In genomic region chr1:238029126-238029525, GRCh38 we compare ENCODE assay signal across 18 cellular contexts.
DNase-seq lines count a peak whose midpoint lies in the region; ATAC-seq and TF ChIP-seq lines count a peak whose summit lies in the region.
"Had no signal": no experiment of that assay in that cellular context is flagged by ENCODE, and none has a peak within 500 bp of the region (broad histone marks: within the 10 kb centered on the region; RNA-seq: fewer than 3 reads in every experiment).

No MANE protein-coding gene starts in this region.

- no peak overlapping the region for H3K4me3 Mint-ChIP-seq in progenitor cell of endocrine pancreas (ENCODE audit: low read depth)
- H3K4me3 Mint-ChIP-seq: CD4-positive, alpha-beta memory T cell; HFFc6; IgD-negative memory B cell had no signal

- H3K4me3 ChIP-seq in epithelial cell of proximal tubule (ENCODE audit: low read depth, low read length) (no peak overlapping the region), tibial nerve (no peak overlapping the region)

- WGBS in tibial nerve, 2 donors: 75 to 96% methylated on average over 1 of the region's 1 CpG

- H3K27ac ChIP-seq in tibial nerve: no peak overlapping the region
- H3K27ac ChIP-seq: C4-2B had no signal

- H3K27ac Mint-ChIP-seq in progenitor cell of endocrine pancreas: peak overlapping the region; percentile 22
- H3K27ac Mint-ChIP-seq: CD4-positive, alpha-beta memory T cell; HFFc6; IgD-negative memory B cell had no signal

- H3K27me3 Mint-ChIP-seq in progenitor cell of endocrine pancreas: no peaks in the 10 kb centered on the region
- H3K27me3 Mint-ChIP-seq: CD4-positive, alpha-beta memory T cell; IgD-negative memory B cell had no signal

- no peaks in the 10 kb centered on the region for H3K36me3 ChIP-seq in tibial nerve
- H3K36me3 ChIP-seq: BE2C had no signal

- no peaks in the 10 kb centered on the region for H3K27me3 ChIP-seq in tibial nerve
- H3K27me3 ChIP-seq: BE2C had no signal

- peaks cover 7% of the 10 kb centered on the region for H3K4me1 Mint-ChIP-seq in progenitor cell of endocrine pancreas (ENCODE audit: low read depth)
- H3K4me1 Mint-ChIP-seq: CD4-positive, alpha-beta memory T cell; IgD-negative memory B cell had no signal

- H3K36me3 Mint-ChIP-seq in progenitor cell of endocrine pancreas (ENCODE audit: insufficient read depth): no peaks in the 10 kb centered on the region
- H3K36me3 Mint-ChIP-seq: CD4-positive, alpha-beta memory T cell; IgD-negative memory B cell had no signal

- H3K9me3 ChIP-seq in tibial nerve: peaks cover 0 to 13% (median 0%) of the 10 kb centered on the region in 4 donors
- H3K9me3 ChIP-seq: BE2C had no signal

- ATAC-seq in GM19455 (IDR thresholded peaks at IDR 0.05; ENCODE audit: unreplicated experiment) (no peak), HG03457 (IDR thresholded peaks at IDR 0.05; ENCODE audit: unreplicated experiment) (no peak)

- no peaks in the 10 kb centered on the region for H3K4me1 ChIP-seq in tibial nerve
- H3K4me1 ChIP-seq: BE2C had no signal

- no peak for TF ChIP-seq EP300 in tibial nerve (IDR thresholded peaks at IDR 0.05)

- DNase-seq in HK-2 (ENCODE audit: unreplicated experiment) (peak; percentile 56), epithelial cell of proximal tubule (ENCODE audit: low read depth) (peak; percentile 85), kidney tubule cell (ENCODE audit: low spot score) (peak; percentile 96), progenitor cell of endocrine pancreas (ENCODE audit: low spot score, unreplicated experiment) (no peak), tibial nerve (ENCODE audit: low spot score in 2 of 2) (no peak), NCI-H1092 (lab: John Stamatoyannopoulos, UW) (no peak)
- DNase-seq: BE2C; CD4-positive, alpha-beta memory T cell; DMS153; DMS79 treated with DMSO at 0.1 percent for 48 hours; EL; GDM1; HCEC 1CT; HFFc6 had no signal

- TF ChIP-seq CTCF in epithelial cell of proximal tubule (conservative IDR thresholded peaks at IDR 0.05; ENCODE audit: low read depth, low read length) (no peak), progenitor cell of endocrine pancreas (IDR thresholded peaks at IDR 0.05; ENCODE audit: unreplicated experiment) (no peak), tibial nerve (IDR thresholded peaks at IDR 0.05) (no peak)

- TF ChIP-seq POLR2A in tibial nerve (IDR thresholded peaks at IDR 0.05): no peak

- peaks cover 16% of the 10 kb centered on the region for H3K9me3 Mint-ChIP-seq in progenitor cell of endocrine pancreas (ENCODE audit: low read depth)

Comparison
In these comparisons a context has a peak if more than half of its experiments do, and no peak if none do; other contexts are left out.
1. DNase-seq: peak in HK-2 (single experiment), epithelial cell of proximal tubule (single experiment) and kidney tubule cell (single experiment); none in progenitor cell of endocrine pancreas (single experiment), tibial nerve (0 of 2) and NCI-H1092 (single experiment).